Comparison of ENCODE assay signal across 17 cellular contexts in genomic region chr1:155327981-155328380, GRCh38. TPM values are rescaled to one million over a fixed set of nuclear protein-coding genes. Genes with fewer than 3 reads are reported as not detected.
"Had no signal": no experiment of that assay in that cellular context is flagged by ENCODE, and none has a peak within 500 bp of the region (broad histone marks: within the 10 kb centered on the region; RNA-seq: fewer than 3 reads in every experiment).

No MANE protein-coding gene starts in this region.

- H3K27ac ChIP-seq: gastroesophageal sphincter, thyroid gland, vagina had no signal

- H3K9me3 Mint-ChIP-seq: activated T-cell treated with anti-CD3 and anti-CD28 coated beads, Interleukin-2, amount 50 U/mL, for 4 hours had no signal

- H3K4me3 ChIP-seq: gastroesophageal sphincter, thyroid gland, vagina had no signal

- DNase-seq: activated CD4-positive, alpha-beta T cell treated with anti-CD3 and anti-CD28 coated beads for 1 hour; activated gamma-delta T cell treated with Interleukin-2 at 50 U/mL for 16 hours; activated T-cell treated with anti-CD3 and anti-CD28 coated beads, Interleukin-2, amount 50 U/mL, for 4 hours; caudate nucleus; cortex of kidney; effector CD8-positive, alpha-beta T cell; islet precursor cell; left ventricle myocardium superior; mesendoderm; stimulated activated CD4-positive, alpha-beta T cell treated with anti-CD3 and anti-CD28 coated beads, Interleukin-15, amount 100 ng/mL, for 24 hours; stimulated activated CD4-positive, alpha-beta T cell treated with anti-CD3 and anti-CD28 coated beads, Interleukin-4, amount 100 ng/mL, for 24 hours; T1000; thyroid gland had no signal

- ATAC-seq: activated T-cell treated with anti-CD3 and anti-CD28 coated beads, Interleukin-2, amount 50 U/mL, for 4 hours; gastroesophageal sphincter; left ventricle myocardium superior had no signal

- H3K9me3 ChIP-seq: gastroesophageal sphincter, thyroid gland, vagina had no signal

- H3K4me3 Mint-ChIP-seq: activated T-cell treated with anti-CD3 and anti-CD28 coated beads, Interleukin-2, amount 50 U/mL, for 4 hours had no signal

- H3K27me3 ChIP-seq: gastroesophageal sphincter, thyroid gland, vagina had no signal

RNA-seq across cellular contexts. Expression of gene PKLR, which starts 26.7 kb away (rescaled TPM):
- total RNA-seq: activated CD8-positive, alpha-beta memory T cell treated with anti-CD3 and anti-CD28 coated beads for 36 hours; gastroesophageal sphincter; left ventricle myocardium superior; skeletal muscle tissue; thyroid gland; vagina had no signal
